ENCODE assay signal across 8 cellular contexts in genomic region chr6:159761873-159762680, GRCh38. TPM values are rescaled to one million over a fixed set of nuclear protein-coding genes. Genes with fewer than 3 reads are reported as not detected.
DNase-seq lines count a peak whose midpoint lies in the region; ATAC-seq and TF ChIP-seq lines count a peak whose summit lies in the region.

ACAT2 (plus strand) TSS chr6:159762045; CDS start chr6:159762088, 43 bp downstream.

- peak within 1 kb of the TSS; percentile 86 for H3K9ac ChIP-seq in HUES48 (ENCODE audit: low read depth, low read length)
- H3K9ac ChIP-seq in NT2/D1 (ENCODE audit: insufficient read length, low read depth): peak within 1 kb of the TSS; percentile 96

- peaks cover 79% of the 10 kb centered on the region for H3K36me3 Mint-ChIP-seq in Calu3 (ENCODE audit: insufficient read depth, unreplicated experiment)
- H3K36me3 Mint-ChIP-seq in effector memory CD8-positive, alpha-beta T cell (ENCODE audit: insufficient read depth): peaks cover 52% of the 10 kb centered on the region
- H3K36me3 Mint-ChIP-seq in memory B cell: peaks cover 13% of the 10 kb centered on the region

- intact Hi-C loops in Calu3 (cut with micrococcal nuclease; ENCODE audit: unreplicated experiment): loop anchor here (1.0 kb wide), 1 partner anchor 69 kb away; the partner anchor contains the start of gene SOD2

- H3K27ac ChIP-seq in HUES48 (ENCODE audit: low read depth, low read length): peak within 1 kb of the TSS; percentile 97

- CTCF ChIA-PET in Calu3 (lab: Charles Lee): interaction anchor here (0.6 to 1.1 kb wide), 3 partner anchors 12 to 70 kb away, joined by 3 to 4 read pairs (median 3); partner anchors contain the start of gene MRPL18

- peaks cover 36% of the 10 kb centered on the region for H3K4me1 Mint-ChIP-seq in Calu3 (ENCODE audit: low read depth, unreplicated experiment)
- peaks cover 23 to 27% of the 10 kb centered on the region in 2 donors for H3K4me1 Mint-ChIP-seq in effector memory CD8-positive, alpha-beta T cell (ENCODE audit: low read depth in 2 of 2)
- peaks cover 24% of the 10 kb centered on the region for H3K4me1 Mint-ChIP-seq in memory B cell

- no peaks in the 10 kb centered on the region for H3K9me3 ChIP-seq in HUES48 (ENCODE audit: control insufficient read depth, insufficient read depth, low read length)
- H3K9me3 ChIP-seq in NT2/D1 (ENCODE audit: insufficient read depth, low read length): no peaks in the 10 kb centered on the region

- no TSS peak for BruUV-seq in Calu3 (replicated peaks; lab: Mats Ljungman, UMichigan)

- peak within 1 kb of the TSS; percentile 88 for H3K27ac Mint-ChIP-seq in Calu3 (ENCODE audit: unreplicated experiment)
- peak within 1 kb of the TSS; percentile 94 to 97 for H3K27ac Mint-ChIP-seq in effector memory CD8-positive, alpha-beta T cell
- H3K27ac Mint-ChIP-seq in memory B cell: peak within 1 kb of the TSS; percentile 96

- ATAC-seq in GM21423 (IDR thresholded peaks at IDR 0.05; ENCODE audit: unreplicated experiment) (peak; percentile 97), memory B cell (ENCODE audit: low read depth) (peak; percentile 85)
- peak; percentile 86 for ATAC-seq in effector memory CD8-positive, alpha-beta T cell (replicated peaks)

- H3K9me3 Mint-ChIP-seq in Calu3 (ENCODE audit: low read depth, unreplicated experiment) (no peaks in the 10 kb centered on the region), memory B cell (no peaks in the 10 kb centered on the region)
- H3K9me3 Mint-ChIP-seq in effector memory CD8-positive, alpha-beta T cell: no peaks in the 10 kb centered on the region

- H3K4me3 Mint-ChIP-seq in Calu3 (ENCODE audit: low read depth, unreplicated experiment) (peak within 1 kb of the TSS; percentile 99), memory B cell (peak within 1 kb of the TSS; percentile 91)
- H3K4me3 Mint-ChIP-seq in effector memory CD8-positive, alpha-beta T cell: peak within 1 kb of the TSS; percentile 91 to 96

- H3K36me3 ChIP-seq in HUES48 (ENCODE audit: control insufficient read depth, insufficient read depth, low read length) (peaks cover 59% of the 10 kb centered on the region), NT2/D1 (ENCODE audit: insufficient read depth, insufficient read length, low read length) (peaks cover 43% of the 10 kb centered on the region)

- H3K27me3 Mint-ChIP-seq in Calu3 (ENCODE audit: unreplicated experiment) (no peaks in the 10 kb centered on the region), memory B cell (no peaks in the 10 kb centered on the region)
- no peaks in the 10 kb centered on the region for H3K27me3 Mint-ChIP-seq in effector memory CD8-positive, alpha-beta T cell

- H3K27me3 ChIP-seq in HUES48 (ENCODE audit: control insufficient read depth, insufficient read depth, low read length) (no peaks in the 10 kb centered on the region), NT2/D1 (ENCODE audit: insufficient read depth, insufficient read length) (no peaks in the 10 kb centered on the region)

- H3K4me1 ChIP-seq in HUES48 (ENCODE audit: control insufficient read depth, insufficient read depth, low read length) (peaks cover 25% of the 10 kb centered on the region), NT2/D1 (ENCODE audit: insufficient read depth, insufficient read length) (no peaks in the 10 kb centered on the region)

- peak within 1 kb of the TSS; percentile 85 for H3K4me3 ChIP-seq in HUES48 (ENCODE audit: low read depth, low read length)
- H3K4me3 ChIP-seq in NT2/D1 (ENCODE audit: insufficient read length, low read depth): peak within 1 kb of the TSS; percentile 89

- DNase-seq in Calu3 (peak; percentile 96), NT2/D1 (ENCODE audit: low read depth, low spot score) (peak; percentile 82), memory B cell (ENCODE audit: low spot score in 2 of 2) (peak; percentile 81 to 88)
- peak; percentile 59 to 86 (median 78) for DNase-seq in activated CD8-positive, alpha-beta memory T cell treated with anti-CD3 and anti-CD28 coated beads for 48 hours (ENCODE audit: low read depth in 2 of 3, low spot score in 2 of 3)
- peak; percentile 83 to 86 (median 85) for DNase-seq in effector memory CD8-positive, alpha-beta T cell
- DNase-seq in stimulated activated CD8-positive, alpha-beta memory T cell treated with anti-CD3 and anti-CD28 coated beads, Interleukin-12 subunit alpha, Interleukin-12 subunit beta, amount 100 ng/mL, for 1 hour (ENCODE audit: low read depth): peak; percentile 86

- no peak for TF ChIP-seq CTCF in Calu3 (IDR thresholded peaks at IDR 0.05; ENCODE audit: unreplicated experiment)

RNA-seq across cellular contexts. Expression of gene ACAT2, which starts in this region (rescaled TPM):
- 92.3 and 108 TPM in 2 replicates for total RNA-seq in Calu3 (2022)

Comparison
In these comparisons a context has a peak if more than half of its experiments do, and no peak if none do; other contexts are left out.
1. Peak in every context shown above with its lines: DNase-seq, ATAC-seq, H3K4me3 ChIP-seq and H3K27ac ChIP-seq.